Comparison of ENCODE assay signal across 12 cellular contexts in the genomic region with DNA sequence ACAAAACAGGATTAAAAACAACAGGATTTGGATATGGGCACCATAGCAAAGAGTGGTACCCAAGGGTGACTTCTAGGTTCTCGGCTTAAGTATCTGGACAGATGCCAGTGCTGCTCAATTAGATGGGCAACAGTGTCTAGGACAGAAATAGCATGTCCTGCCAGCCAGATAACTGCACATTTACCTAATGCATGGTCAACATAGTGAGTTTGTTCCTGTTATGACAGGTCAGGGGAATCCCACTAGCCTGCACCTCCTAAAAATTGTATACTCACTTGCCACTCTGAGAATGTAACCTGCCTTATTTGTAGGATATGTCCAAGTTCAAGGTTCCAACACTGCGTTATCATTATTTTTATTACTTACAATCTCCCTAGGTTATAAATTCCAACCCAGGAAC.
A peak's percentile ranks its signal among the peaks of the same experiment; 100 is the strongest.
DNase-seq lines count a peak whose midpoint lies in the region; ATAC-seq and TF ChIP-seq lines count a peak whose summit lies in the region.
"Had no signal": no experiment of that assay in that cellular context is flagged by ENCODE, and none has a peak within 500 bp of the region (broad histone marks: within the 10 kb centered on the region; RNA-seq: fewer than 3 reads in every experiment).

No MANE protein-coding gene starts in this region.

- TF ChIP-seq POLR2A in GM18505 (IDR thresholded peaks at IDR 0.05; ENCODE audit: borderline replicate concordance, extremely low read depth, insufficient read depth, insufficient read length), result no peak

- H3K4me1 ChIP-seq in BE2C (peaks cover 13% of the 10 kb centered on the region), SJCRH30 (no peaks in the 10 kb centered on the region)
- H3K4me1 ChIP-seq: upper lobe of right lung had no signal

- no peaks in the 10 kb centered on the region for H3K27me3 ChIP-seq in BE2C
- H3K27me3 ChIP-seq in SJCRH30, result no peaks in the 10 kb centered on the region
- H3K27me3 ChIP-seq: upper lobe of right lung had no signal

- H3K27ac ChIP-seq in SJCRH30, result no peak overlapping the region
- H3K27ac ChIP-seq: upper lobe of right lung had no signal

- no peak for TF ChIP-seq CTCF in BE2C (IDR thresholded peaks at IDR 0.05; ENCODE audit: low read depth, low read length)

- H3K4me3 ChIP-seq in BE2C (ENCODE audit: low read depth, low read length) (no peak overlapping the region), SJCRH30 (no peak overlapping the region)
- H3K4me3 ChIP-seq: upper lobe of right lung had no signal

- ATAC-seq in GM18505 (IDR thresholded peaks at IDR 0.05; ENCODE audit: unreplicated experiment) (peak; percentile 90), GM19452 (IDR thresholded peaks at IDR 0.05; ENCODE audit: unreplicated experiment) (peak; percentile 79), HG02852 (IDR thresholded peaks at IDR 0.05; ENCODE audit: unreplicated experiment) (peak; percentile 89), HG03558 (IDR thresholded peaks at IDR 0.05; ENCODE audit: extremely low read depth, unreplicated experiment) (peak; percentile 82)
- ATAC-seq: activated CD8-positive, alpha-beta T cell treated with anti-CD3 and anti-CD28 coated beads for 36 hours; naive thymus-derived CD4-positive, alpha-beta T cell; upper lobe of right lung had no signal

- H3K9me3 ChIP-seq in BE2C (no peaks in the 10 kb centered on the region), SJCRH30 (replicated peaks) (no peaks in the 10 kb centered on the region)
- H3K9me3 ChIP-seq: upper lobe of right lung had no signal

- H3K36me3 ChIP-seq in BE2C, result no peaks in the 10 kb centered on the region
- H3K36me3 ChIP-seq in SJCRH30, result no peaks in the 10 kb centered on the region
- H3K36me3 ChIP-seq: upper lobe of right lung had no signal

- DNase-seq in HPDE6-E6E7 (ENCODE audit: extremely low spot score) (no peak), BE2C (no peak), SJCRH30 (no peak)
- no peak for DNase-seq in stimulated activated CD4-positive, alpha-beta T cell treated with anti-CD3 and anti-CD28 coated beads, Interleukin-15, amount 100 ng/mL, for 24 hours
- DNase-seq: activated CD8-positive, alpha-beta T cell treated with anti-CD3 and anti-CD28 coated beads for 36 hours; foreskin melanocyte; naive thymus-derived CD4-positive, alpha-beta T cell; upper lobe of right lung had no signal
